In the genomic region with DNA sequence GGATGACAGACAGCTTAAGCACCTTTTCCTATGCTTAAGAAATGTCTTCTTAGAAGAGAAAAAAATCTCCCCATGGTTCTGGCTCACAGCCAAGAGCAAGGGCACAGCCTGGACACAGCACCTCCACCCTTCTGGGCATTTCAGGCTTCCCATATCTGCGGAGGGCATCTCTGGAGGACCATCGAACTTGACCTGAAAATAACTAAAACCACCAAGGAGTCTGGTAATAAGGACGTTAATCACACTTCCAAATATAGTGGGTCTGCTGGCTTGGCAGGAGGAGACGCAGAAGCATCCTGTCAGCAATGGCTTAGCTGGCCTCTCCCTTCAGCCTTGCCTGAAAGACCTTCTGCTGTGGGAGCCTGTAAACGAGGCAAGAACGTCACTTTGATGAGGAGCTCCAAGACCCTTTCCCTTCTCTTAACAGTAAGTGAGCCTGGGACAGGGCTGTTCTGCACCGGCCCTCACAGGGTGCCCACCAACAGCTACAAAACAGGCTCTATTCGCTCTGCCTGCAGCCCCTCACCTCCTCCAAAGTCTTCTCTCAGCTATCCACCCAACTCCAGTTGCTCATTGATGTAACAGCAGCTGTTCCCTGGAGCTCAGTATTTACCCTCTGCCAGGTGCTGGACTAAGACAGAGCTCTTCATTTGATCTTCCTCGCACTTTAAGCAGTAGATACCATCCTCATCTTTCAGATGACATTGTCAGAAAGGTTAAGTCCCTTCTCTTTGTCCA, we compare ENCODE assay signal across 16 cellular contexts. TPM values are rescaled to one million over a fixed set of nuclear protein-coding genes. Genes with fewer than 3 reads are reported as not detected.
DNase-seq lines count a peak whose midpoint lies in the region; ATAC-seq and TF ChIP-seq lines count a peak whose summit lies in the region.
"Had no signal": no experiment of that assay in that cellular context is flagged by ENCODE, and none has a peak within 500 bp of the region (broad histone marks: within the 10 kb centered on the region; RNA-seq: fewer than 3 reads in every experiment).

No MANE protein-coding gene starts in this region.

- H2BK12ac ChIP-seq in trophoblast cell (ENCODE audit: low read length) = no peak overlapping the region

- no peak overlapping the region for H4K91ac ChIP-seq in trophoblast cell (ENCODE audit: low read depth, low read length)

- peak; percentile 39 for DNase-seq in NCI-H510A treated with DMSO at 0.1 percent for 48 hours (lab: John Stamatoyannopoulos, UW)
- no peak for DNase-seq in NCI-H510A (lab: John Stamatoyannopoulos, UW)
- DNase-seq in NCI-H2227 (lab: John Stamatoyannopoulos, UW; ENCODE audit: unreplicated experiment) = peak; percentile 27
- no peak for DNase-seq in heart right ventricle
- DNase-seq in trophoblast cell = no peak
- no peak for DNase-seq in HK-2 (ENCODE audit: unreplicated experiment)
- no peak for DNase-seq in NCI-H1694 (lab: John Stamatoyannopoulos, UW)
- DNase-seq: activated effector memory CD4-positive, alpha-beta T cell treated with anti-CD3 and anti-CD28 coated beads, Interleukin-2, amount 50 U/mL, for 16 hours; dorsolateral prefrontal cortex; GDM1; MG63; NCI-H1930 had no signal

- H2BK120ac ChIP-seq in trophoblast cell (ENCODE audit: insufficient read depth, low read length, poor library complexity) = no peak overlapping the region

- no peak overlapping the region for H4K12ac ChIP-seq in trophoblast cell (ENCODE audit: low read depth, low read length)

- intact Hi-C loops in heart right ventricle (cut with DNase I) = no loop called here

- H3K4me2 ChIP-seq in trophoblast cell (ENCODE audit: low read length) = no peak overlapping the region
- H3K4me2 ChIP-seq: A549 had no signal

- no peak overlapping the region for H3K4me3 ChIP-seq in heart right ventricle
- no peak overlapping the region for H3K4me3 ChIP-seq in trophoblast cell (ENCODE audit: low read depth, low read length)
- H3K4me3 ChIP-seq: A549, ascending aorta, dorsolateral prefrontal cortex, MG63, SK-N-MC had no signal

- no peak overlapping the region for H3K18ac ChIP-seq in trophoblast cell (ENCODE audit: low read length)

- H3K14ac ChIP-seq in trophoblast cell (ENCODE audit: low read length) = no peak overlapping the region

- H3K9me3 ChIP-seq in heart right ventricle (no peaks in the 10 kb centered on the region), trophoblast cell (ENCODE audit: insufficient read depth, low read depth, low read length) (peaks cover 2% of the 10 kb centered on the region)
- H3K9me3 ChIP-seq: A549, ascending aorta, MG63 had no signal

- peaks cover 12% of the 10 kb centered on the region for H3K79me2 ChIP-seq in trophoblast cell (ENCODE audit: control insufficient read depth, insufficient read depth, low read length, poor library complexity)

- peaks cover 10 to 46% (median 24%) of the 10 kb centered on the region in 9 donors for H3K4me1 ChIP-seq in heart right ventricle
- H3K4me1 ChIP-seq in trophoblast cell (ENCODE audit: control insufficient read depth in 1 of 2, insufficient read depth in 2 of 2, low read length in 2 of 2) = peaks cover 12 to 26% of the 10 kb centered on the region in 2 experiments
- H3K4me1 ChIP-seq: A549, ascending aorta had no signal

- no peak for TF ChIP-seq CTCF in heart right ventricle (IDR thresholded peaks at IDR 0.05)

- H3K27me3 ChIP-seq in heart right ventricle = no peaks in the 10 kb centered on the region
- H3K27me3 ChIP-seq in trophoblast cell (ENCODE audit: insufficient read depth, low read length) = no peaks in the 10 kb centered on the region
- H3K27me3 ChIP-seq: ascending aorta, dorsolateral prefrontal cortex, MG63 had no signal

- no peak overlapping the region for H2AK5ac ChIP-seq in trophoblast cell (ENCODE audit: low read length)

- H3K79me1 ChIP-seq in trophoblast cell (ENCODE audit: low read length) = no peaks in the 10 kb centered on the region

- no peak overlapping the region for H4K8ac ChIP-seq in trophoblast cell (ENCODE audit: low read depth, low read length)

- peaks cover 0 to 36% (median 17%) of the 10 kb centered on the region in 9 donors for H3K36me3 ChIP-seq in heart right ventricle
- H3K36me3 ChIP-seq in trophoblast cell (ENCODE audit: control insufficient read depth in 1 of 2, insufficient read depth in 2 of 2, low read length in 2 of 2) = peaks cover 12 to 16% of the 10 kb centered on the region in 2 experiments
- H3K36me3 ChIP-seq: MG63 had no signal

- H3K27ac ChIP-seq in heart right ventricle (peak overlapping the region in 1 of 10 donors; percentile 18), trophoblast cell (ENCODE audit: low read depth, low read length) (no peak overlapping the region)
- H3K27ac ChIP-seq: A549, ascending aorta, SK-N-MC had no signal

- H3K23ac ChIP-seq in trophoblast cell (ENCODE audit: low read length) = no peak overlapping the region

- H2BK5ac ChIP-seq in trophoblast cell (ENCODE audit: low read depth, low read length, poor library complexity) = no peak overlapping the region

- WGBS in heart right ventricle, 2 donors = 37 to 46% methylated on average over 9 of the region's 9 CpGs
- no CpG with 5 or more reads among the region's 9 CpGs for WGBS in trophoblast cell (ENCODE audit: extremely low coverage, insufficient coverage, insufficient read length)

- H2AFZ ChIP-seq in trophoblast cell (ENCODE audit: insufficient read depth, low read length, poor library complexity) = no peak overlapping the region

- peak overlapping the region; percentile 18 for H3K4ac ChIP-seq in trophoblast cell (ENCODE audit: low read depth, low read length)

- no peak overlapping the region for H3K9ac ChIP-seq in trophoblast cell (ENCODE audit: low read length)

- ATAC-seq in heart right ventricle (peak in 7 of 8 donors; percentile 49 to 72 (median 64)), GM18498 (IDR thresholded peaks at IDR 0.05; ENCODE audit: unreplicated experiment) (no peak)

RNA-seq across cellular contexts. Expression of a gene that starts 13.2 kb away (rescaled TPM):
- total RNA-seq in heart right ventricle = 100 to 1,000 TPM in 8 of 10 donors, 10 to 100 TPM in 2; 89.6 to 129 (median 107) TPM
- polyA plus RNA-seq in heart right ventricle = 10 to 100 TPM; 35.0 to 59.9 TPM
- 81.6 and 81.8 TPM in 2 replicates for polyA plus RNA-seq in trophoblast cell (2013)

RNA-seq across cellular contexts. Expression of a gene that starts 13.7 kb away (rescaled TPM):
- 10 to 100 TPM; 28.0 to 41.0 (median 31.9) TPM for total RNA-seq in heart right ventricle
- 10 to 100 TPM; 10.9 to 11.4 TPM for polyA plus RNA-seq in heart right ventricle
- polyA plus RNA-seq in trophoblast cell (2013) = 105 TPM in 2 replicates

Comparison
In these comparisons a context has a peak if more than half of its experiments do, and no peak if none do; other contexts are left out.
1. DNase-seq: peak in NCI-H510A treated with DMSO at 0.1 percent for 48 hours (single experiment) and NCI-H2227 (single experiment); none in NCI-H510A (single experiment), heart right ventricle (0 of 2), trophoblast cell (0 of 2), HK-2 (single experiment) and NCI-H1694 (single experiment).